27 cellular contexts compared by ENCODE assay signal in the genomic region with DNA sequence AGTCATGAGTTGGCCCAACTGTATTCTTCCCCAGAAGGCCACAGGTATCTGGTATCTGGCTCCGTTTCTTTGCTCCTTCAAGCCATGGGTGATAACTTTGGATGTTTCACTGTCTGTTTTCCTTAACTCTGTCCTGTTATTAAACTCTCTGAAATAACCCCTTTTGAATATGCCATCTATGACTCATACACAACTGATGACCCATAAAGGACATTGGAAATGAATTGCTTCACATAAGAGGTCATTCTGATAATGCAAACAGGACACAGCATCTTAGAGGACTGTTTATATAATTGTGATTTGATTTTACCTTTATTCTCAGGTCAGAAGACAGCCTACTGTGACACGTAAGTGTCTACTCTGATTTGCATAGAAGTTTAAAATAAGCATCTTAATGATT.
"Had no signal": no experiment of that assay in that cellular context is flagged by ENCODE, and none has a peak within 500 bp of the region (broad histone marks: within the 10 kb centered on the region; RNA-seq: fewer than 3 reads in every experiment).

No MANE protein-coding gene starts in this region.

- DNase-seq: activated CD4-positive, alpha-beta memory T cell treated with anti-CD3 and anti-CD28 coated beads, Interleukin-2, amount 10 ng/mL, durations not matched to agents 7 days and 5 days; activated CD4-positive, alpha-beta T cell treated with anti-CD3 and anti-CD28 coated beads for 1 hour; activated CD4-positive, alpha-beta T cell treated with anti-CD3 and anti-CD28 coated beads, Interleukin-2, amount 10 ng/mL, durations not matched to agents 7 days and 5 days; activated CD8-positive, alpha-beta memory T cell treated with anti-CD3 and anti-CD28 coated beads, Interleukin-2, amount 50 U/mL, for 48 hours; activated gamma-delta T cell; activated naive CD4-positive, alpha-beta T cell treated with anti-CD3 and anti-CD28 coated beads, Interleukin-2, amount 10 ng/mL, durations not matched to agents 7 days and 5 days; activated naive CD8-positive, alpha-beta T cell treated with anti-CD3 and anti-CD28 coated beads, Interleukin-2, amount 10 ng/mL, durations not matched to agents 7 days and 5 days; activated T-cell treated with anti-CD3 and anti-CD28 coated beads, Interleukin-2, amount 50 U/mL, for 24 hours; brain microvascular endothelial cell; dorsolateral prefrontal cortex; effector memory CD4-positive, alpha-beta T cell; erythroblast; heart right ventricle; islet precursor cell; left ventricle myocardium superior; mucosa of descending colon; spleen; stimulated activated CD4-positive, alpha-beta T cell treated with anti-CD3 and anti-CD28 coated beads, Interleukin-2, amount 100 ng/mL, for 48 hours; stimulated activated naive CD8-positive, alpha-beta T cell treated with anti-CD3 and anti-CD28 coated beads, Interleukin-15, Interleukin-2, amounts not matched to agents 100 U/mL and 50 U/mL, for 24 hours; T-helper 17 cell; trophoblast cell; uterus had no signal

- ATAC-seq: heart right ventricle; left ventricle myocardium superior; mucosa of descending colon; natural killer cell treated with Interleukin-12 subunit alpha and Interleukin-12 subunit beta and Interleukin-15 and Interleukin-18, amount 100 ng/mL, for 72 hours; right cardiac atrium; stimulated activated naive CD8-positive, alpha-beta T cell treated with anti-CD3 and anti-CD28 coated beads, Interleukin-15, Interleukin-2, amounts not matched to agents 100 U/mL and 50 U/mL, for 24 hours; T-helper 17 cell had no signal

- H3K27me3 ChIP-seq: ascending aorta, brain microvascular endothelial cell, dorsolateral prefrontal cortex, heart right ventricle, spleen, uterus had no signal

- H3K4me1 ChIP-seq: ascending aorta, spleen, uterus had no signal

- H3K4me3 ChIP-seq: ascending aorta, coronary artery, dorsolateral prefrontal cortex, heart right ventricle, mucosa of descending colon, spleen, thoracic aorta, uterus had no signal

- H3K9me3 ChIP-seq: ascending aorta, heart right ventricle, mucosa of descending colon, spleen, thoracic aorta, uterus had no signal

- H3K36me3 ChIP-seq: ascending aorta, brain microvascular endothelial cell, heart right ventricle, spleen, thoracic aorta, uterus had no signal

- H3K27ac ChIP-seq: ascending aorta, brain microvascular endothelial cell, coronary artery, dorsolateral prefrontal cortex, heart right ventricle, spleen, thoracic aorta, uterus had no signal
